In the genomic region with DNA sequence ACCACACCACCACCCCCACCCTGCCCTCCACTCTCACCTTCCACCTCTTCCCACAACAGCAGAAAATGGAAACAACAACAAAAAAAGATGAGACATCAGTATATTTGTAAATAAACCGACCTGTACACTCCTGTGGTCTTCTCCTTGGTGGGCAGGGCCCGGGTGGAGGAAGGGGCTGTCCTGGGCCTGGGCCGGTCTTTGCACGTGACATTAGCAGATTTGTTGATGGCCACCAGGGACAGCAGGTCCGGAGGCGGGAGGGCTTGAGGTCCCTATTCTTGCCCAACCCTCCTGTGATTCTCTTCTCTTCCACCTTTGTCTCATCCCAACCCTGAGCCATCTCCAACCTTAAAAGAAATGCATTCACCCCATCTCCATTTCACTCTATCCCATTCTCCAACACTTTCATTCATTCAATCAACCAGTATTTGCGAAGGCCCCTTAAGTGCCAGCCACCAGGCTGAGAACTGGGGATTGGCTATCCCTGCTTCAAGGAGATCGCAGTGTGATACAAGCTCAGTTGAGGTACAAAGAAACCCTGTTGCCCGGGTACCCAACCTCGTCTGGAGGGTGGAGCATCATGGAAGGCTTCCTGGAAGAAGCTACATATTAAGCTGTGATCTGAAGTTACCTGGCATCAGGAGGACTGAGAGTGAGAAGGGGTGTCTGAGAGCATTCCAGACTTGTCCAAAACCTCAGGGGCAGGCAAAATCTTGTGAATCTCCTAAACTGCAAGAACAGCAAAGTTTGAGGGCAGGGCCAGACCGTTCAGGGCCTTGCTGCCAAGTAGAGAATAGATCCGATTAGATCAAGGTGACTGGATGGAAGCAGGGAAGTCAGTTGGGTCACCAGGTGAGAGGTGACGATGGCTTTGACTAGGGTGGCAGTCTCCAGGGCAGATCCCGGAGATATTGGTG, we compare ENCODE assay signal across 1 cellular context.
TF ChIP-seq lines count a peak whose summit lies in the region.

No MANE protein-coding gene starts in this region.

TF ChIP-seq in K562, 482 proteins besides CTCF, POLR2A, EP300 and RAD21:
- peak; percentile 81 for TF ChIP-seq ZFP36 (IDR thresholded peaks at IDR 0.05; ENCODE audit: low read depth, low read length, partially characterized antibody)
- no peak for TF ChIP-seq THRAP3 (IDR thresholded peaks at IDR 0.05; ENCODE audit: borderline replicate concordance)
